In the genomic region with DNA sequence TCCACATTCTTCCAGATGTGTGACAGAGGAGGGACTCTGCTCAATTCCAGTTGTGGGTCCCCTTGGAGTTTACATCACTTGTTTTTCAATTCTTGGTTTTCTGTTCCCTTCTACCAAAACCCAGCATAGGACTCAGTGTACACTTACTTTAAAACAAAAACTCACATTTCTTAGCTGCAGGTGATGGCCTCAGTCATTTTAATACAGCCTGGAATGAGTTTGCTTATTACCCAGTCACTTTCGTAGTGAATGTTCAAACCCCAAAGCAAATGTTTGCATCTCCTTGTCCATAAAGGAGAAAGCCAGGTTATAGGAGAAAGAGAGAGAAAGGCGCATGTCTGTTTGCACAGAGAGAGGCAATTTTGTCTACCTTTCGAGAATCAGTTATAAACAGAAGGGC, we compare ENCODE assay signal across 1 cellular context.
TF ChIP-seq lines count a peak whose summit lies in the region.

No MANE protein-coding gene starts in this region.

TF ChIP-seq in GM12878, 131 proteins besides CTCF, POLR2A, EP300 and RAD21 (continues in another document):
- TF ChIP-seq, protein P1, sequence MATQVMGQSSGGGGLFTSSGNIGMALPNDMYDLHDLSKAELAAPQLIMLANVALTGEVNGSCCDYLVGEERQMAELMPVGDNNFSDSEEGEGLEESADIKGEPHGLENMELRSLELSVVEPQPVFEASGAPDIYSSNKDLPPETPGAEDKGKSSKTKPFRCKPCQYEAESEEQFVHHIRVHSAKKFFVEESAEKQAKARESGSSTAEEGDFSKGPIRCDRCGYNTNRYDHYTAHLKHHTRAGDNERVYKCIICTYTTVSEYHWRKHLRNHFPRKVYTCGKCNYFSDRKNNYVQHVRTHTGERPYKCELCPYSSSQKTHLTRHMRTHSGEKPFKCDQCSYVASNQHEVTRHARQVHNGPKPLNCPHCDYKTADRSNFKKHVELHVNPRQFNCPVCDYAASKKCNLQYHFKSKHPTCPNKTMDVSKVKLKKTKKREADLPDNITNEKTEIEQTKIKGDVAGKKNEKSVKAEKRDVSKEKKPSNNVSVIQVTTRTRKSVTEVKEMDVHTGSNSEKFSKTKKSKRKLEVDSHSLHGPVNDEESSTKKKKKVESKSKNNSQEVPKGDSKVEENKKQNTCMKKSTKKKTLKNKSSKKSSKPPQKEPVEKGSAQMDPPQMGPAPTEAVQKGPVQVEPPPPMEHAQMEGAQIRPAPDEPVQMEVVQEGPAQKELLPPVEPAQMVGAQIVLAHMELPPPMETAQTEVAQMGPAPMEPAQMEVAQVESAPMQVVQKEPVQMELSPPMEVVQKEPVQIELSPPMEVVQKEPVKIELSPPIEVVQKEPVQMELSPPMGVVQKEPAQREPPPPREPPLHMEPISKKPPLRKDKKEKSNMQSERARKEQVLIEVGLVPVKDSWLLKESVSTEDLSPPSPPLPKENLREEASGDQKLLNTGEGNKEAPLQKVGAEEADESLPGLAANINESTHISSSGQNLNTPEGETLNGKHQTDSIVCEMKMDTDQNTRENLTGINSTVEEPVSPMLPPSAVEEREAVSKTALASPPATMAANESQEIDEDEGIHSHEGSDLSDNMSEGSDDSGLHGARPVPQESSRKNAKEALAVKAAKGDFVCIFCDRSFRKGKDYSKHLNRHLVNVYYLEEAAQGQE (IDR thresholded peaks at IDR 0.05; ENCODE audit: low read depth, low read length), result no peak
- TF ChIP-seq, protein P2, sequence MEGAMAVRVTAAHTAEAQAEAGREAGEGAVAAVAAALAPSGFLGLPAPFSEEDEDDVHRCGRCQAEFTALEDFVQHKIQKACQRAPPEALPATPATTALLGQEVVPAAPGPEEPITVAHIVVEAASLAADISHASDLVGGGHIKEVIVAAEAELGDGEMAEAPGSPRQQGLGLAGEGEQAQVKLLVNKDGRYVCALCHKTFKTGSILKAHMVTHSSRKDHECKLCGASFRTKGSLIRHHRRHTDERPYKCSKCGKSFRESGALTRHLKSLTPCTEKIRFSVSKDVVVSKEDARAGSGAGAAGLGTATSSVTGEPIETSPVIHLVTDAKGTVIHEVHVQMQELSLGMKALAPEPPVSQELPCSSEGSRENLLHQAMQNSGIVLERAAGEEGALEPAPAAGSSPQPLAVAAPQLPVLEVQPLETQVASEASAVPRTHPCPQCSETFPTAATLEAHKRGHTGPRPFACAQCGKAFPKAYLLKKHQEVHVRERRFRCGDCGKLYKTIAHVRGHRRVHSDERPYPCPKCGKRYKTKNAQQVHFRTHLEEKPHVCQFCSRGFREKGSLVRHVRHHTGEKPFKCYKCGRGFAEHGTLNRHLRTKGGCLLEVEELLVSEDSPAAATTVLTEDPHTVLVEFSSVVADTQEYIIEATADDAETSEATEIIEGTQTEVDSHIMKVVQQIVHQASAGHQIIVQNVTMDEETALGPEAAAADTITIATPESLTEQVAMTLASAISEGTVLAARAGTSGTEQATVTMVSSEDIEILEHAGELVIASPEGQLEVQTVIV (IDR thresholded peaks at IDR 0.05; ENCODE audit: borderline replicate concordance, partially characterized antibody), result no peak
- no peak for TF ChIP-seq SMC3 (IDR thresholded peaks at IDR 0.05; ENCODE audit: borderline replicate concordance, low read length)
- TF ChIP-seq SPI1 (IDR thresholded peaks at IDR 0.05; ENCODE audit: borderline replicate concordance, insufficient read depth, low read depth, low read length), result no peak
- TF ChIP-seq WRNIP1 (IDR thresholded peaks at IDR 0.05; ENCODE audit: borderline replicate concordance, low read depth, low read length), result no peak
- TF ChIP-seq, protein P3, sequence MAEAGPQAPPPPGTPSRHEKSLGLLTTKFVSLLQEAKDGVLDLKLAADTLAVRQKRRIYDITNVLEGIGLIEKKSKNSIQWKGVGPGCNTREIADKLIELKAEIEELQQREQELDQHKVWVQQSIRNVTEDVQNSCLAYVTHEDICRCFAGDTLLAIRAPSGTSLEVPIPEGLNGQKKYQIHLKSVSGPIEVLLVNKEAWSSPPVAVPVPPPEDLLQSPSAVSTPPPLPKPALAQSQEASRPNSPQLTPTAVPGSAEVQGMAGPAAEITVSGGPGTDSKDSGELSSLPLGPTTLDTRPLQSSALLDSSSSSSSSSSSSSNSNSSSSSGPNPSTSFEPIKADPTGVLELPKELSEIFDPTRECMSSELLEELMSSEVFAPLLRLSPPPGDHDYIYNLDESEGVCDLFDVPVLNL (IDR thresholded peaks at IDR 0.05; ENCODE audit: low read depth, low read length), result no peak
- no peak for TF ChIP-seq MYB (IDR thresholded peaks at IDR 0.05; ENCODE audit: borderline replicate concordance, low read depth, low read length)
- TF ChIP-seq CREM (IDR thresholded peaks at IDR 0.05; ENCODE audit: low read depth), result peak; percentile 21; the same call in 1 of the 2 replicates
- no peak for TF ChIP-seq BCL11A (IDR thresholded peaks at IDR 0.05; ENCODE audit: low read depth, low read length)
- TF ChIP-seq, protein P4, sequence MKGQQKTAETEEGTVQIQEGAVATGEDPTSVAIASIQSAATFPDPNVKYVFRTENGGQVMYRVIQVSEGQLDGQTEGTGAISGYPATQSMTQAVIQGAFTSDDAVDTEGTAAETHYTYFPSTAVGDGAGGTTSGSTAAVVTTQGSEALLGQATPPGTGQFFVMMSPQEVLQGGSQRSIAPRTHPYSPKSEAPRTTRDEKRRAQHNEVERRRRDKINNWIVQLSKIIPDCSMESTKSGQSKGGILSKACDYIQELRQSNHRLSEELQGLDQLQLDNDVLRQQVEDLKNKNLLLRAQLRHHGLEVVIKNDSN (IDR thresholded peaks at IDR 0.05; ENCODE audit: borderline replicate concordance, extremely low read length, insufficient read depth, low read depth, low read length), result no peak
- TF ChIP-seq FOXM1 (IDR thresholded peaks at IDR 0.05; ENCODE audit: low read depth, low read length), result no peak; the same call in 1 of the 2 replicates
- TF ChIP-seq BMI1 (IDR thresholded peaks at IDR 0.05; ENCODE audit: borderline replicate concordance), result no peak
- TF ChIP-seq TBL1XR1 (IDR thresholded peaks at IDR 0.05; ENCODE audit: low read depth, low read length), result no peak
- TF ChIP-seq, protein P5, sequence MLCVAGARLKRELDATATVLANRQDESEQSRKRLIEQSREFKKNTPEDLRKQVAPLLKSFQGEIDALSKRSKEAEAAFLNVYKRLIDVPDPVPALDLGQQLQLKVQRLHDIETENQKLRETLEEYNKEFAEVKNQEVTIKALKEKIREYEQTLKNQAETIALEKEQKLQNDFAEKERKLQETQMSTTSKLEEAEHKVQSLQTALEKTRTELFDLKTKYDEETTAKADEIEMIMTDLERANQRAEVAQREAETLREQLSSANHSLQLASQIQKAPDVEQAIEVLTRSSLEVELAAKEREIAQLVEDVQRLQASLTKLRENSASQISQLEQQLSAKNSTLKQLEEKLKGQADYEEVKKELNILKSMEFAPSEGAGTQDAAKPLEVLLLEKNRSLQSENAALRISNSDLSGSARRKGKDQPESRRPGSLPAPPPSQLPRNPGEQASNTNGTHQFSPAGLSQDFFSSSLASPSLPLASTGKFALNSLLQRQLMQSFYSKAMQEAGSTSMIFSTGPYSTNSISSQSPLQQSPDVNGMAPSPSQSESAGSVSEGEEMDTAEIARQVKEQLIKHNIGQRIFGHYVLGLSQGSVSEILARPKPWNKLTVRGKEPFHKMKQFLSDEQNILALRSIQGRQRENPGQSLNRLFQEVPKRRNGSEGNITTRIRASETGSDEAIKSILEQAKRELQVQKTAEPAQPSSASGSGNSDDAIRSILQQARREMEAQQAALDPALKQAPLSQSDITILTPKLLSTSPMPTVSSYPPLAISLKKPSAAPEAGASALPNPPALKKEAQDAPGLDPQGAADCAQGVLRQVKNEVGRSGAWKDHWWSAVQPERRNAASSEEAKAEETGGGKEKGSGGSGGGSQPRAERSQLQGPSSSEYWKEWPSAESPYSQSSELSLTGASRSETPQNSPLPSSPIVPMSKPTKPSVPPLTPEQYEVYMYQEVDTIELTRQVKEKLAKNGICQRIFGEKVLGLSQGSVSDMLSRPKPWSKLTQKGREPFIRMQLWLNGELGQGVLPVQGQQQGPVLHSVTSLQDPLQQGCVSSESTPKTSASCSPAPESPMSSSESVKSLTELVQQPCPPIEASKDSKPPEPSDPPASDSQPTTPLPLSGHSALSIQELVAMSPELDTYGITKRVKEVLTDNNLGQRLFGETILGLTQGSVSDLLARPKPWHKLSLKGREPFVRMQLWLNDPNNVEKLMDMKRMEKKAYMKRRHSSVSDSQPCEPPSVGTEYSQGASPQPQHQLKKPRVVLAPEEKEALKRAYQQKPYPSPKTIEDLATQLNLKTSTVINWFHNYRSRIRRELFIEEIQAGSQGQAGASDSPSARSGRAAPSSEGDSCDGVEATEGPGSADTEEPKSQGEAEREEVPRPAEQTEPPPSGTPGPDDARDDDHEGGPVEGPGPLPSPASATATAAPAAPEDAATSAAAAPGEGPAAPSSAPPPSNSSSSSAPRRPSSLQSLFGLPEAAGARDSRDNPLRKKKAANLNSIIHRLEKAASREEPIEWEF (IDR thresholded peaks at IDR 0.05; ENCODE audit: insufficient replicate concordance, low read depth, low read length), result no peak
- TF ChIP-seq SMAD5 (IDR thresholded peaks at IDR 0.05; ENCODE audit: low read depth), result no peak
- TF ChIP-seq, protein P6, sequence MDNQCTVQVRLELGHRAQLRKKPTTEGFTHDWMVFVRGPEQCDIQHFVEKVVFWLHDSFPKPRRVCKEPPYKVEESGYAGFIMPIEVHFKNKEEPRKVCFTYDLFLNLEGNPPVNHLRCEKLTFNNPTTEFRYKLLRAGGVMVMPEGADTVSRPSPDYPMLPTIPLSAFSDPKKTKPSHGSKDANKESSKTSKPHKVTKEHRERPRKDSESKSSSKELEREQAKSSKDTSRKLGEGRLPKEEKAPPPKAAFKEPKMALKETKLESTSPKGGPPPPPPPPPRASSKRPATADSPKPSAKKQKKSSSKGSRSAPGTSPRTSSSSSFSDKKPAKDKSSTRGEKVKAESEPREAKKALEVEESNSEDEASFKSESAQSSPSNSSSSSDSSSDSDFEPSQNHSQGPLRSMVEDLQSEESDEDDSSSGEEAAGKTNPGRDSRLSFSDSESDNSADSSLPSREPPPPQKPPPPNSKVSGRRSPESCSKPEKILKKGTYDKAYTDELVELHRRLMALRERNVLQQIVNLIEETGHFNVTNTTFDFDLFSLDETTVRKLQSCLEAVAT (IDR thresholded peaks at IDR 0.05), result no peak
- TF ChIP-seq, protein P7, sequence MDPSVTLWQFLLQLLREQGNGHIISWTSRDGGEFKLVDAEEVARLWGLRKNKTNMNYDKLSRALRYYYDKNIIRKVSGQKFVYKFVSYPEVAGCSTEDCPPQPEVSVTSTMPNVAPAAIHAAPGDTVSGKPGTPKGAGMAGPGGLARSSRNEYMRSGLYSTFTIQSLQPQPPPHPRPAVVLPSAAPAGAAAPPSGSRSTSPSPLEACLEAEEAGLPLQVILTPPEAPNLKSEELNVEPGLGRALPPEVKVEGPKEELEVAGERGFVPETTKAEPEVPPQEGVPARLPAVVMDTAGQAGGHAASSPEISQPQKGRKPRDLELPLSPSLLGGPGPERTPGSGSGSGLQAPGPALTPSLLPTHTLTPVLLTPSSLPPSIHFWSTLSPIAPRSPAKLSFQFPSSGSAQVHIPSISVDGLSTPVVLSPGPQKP (IDR thresholded peaks at IDR 0.05; ENCODE audit: low read depth, low read length), result no peak
- TF ChIP-seq CHD2 (IDR thresholded peaks at IDR 0.05; ENCODE audit: borderline replicate concordance, low read depth, low read length), result no peak
- TF ChIP-seq SUZ12 (IDR thresholded peaks at IDR 0.05; ENCODE audit: unreplicated experiment), result no peak
- TF ChIP-seq TCF3 (IDR thresholded peaks at IDR 0.05; ENCODE audit: borderline replicate concordance, insufficient read depth, low read depth, low read length), result no peak
- TF ChIP-seq SMAD1 (IDR thresholded peaks at IDR 0.05; ENCODE audit: low read depth, partially characterized antibody), result no peak
- TF ChIP-seq RUNX3 (IDR thresholded peaks at IDR 0.05; ENCODE audit: low read length), result peak; percentile 62
- TF ChIP-seq, protein P8, sequence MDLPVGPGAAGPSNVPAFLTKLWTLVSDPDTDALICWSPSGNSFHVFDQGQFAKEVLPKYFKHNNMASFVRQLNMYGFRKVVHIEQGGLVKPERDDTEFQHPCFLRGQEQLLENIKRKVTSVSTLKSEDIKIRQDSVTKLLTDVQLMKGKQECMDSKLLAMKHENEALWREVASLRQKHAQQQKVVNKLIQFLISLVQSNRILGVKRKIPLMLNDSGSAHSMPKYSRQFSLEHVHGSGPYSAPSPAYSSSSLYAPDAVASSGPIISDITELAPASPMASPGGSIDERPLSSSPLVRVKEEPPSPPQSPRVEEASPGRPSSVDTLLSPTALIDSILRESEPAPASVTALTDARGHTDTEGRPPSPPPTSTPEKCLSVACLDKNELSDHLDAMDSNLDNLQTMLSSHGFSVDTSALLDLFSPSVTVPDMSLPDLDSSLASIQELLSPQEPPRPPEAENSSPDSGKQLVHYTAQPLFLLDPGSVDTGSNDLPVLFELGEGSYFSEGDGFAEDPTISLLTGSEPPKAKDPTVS (IDR thresholded peaks at IDR 0.05; ENCODE audit: low read depth, low read length), result no peak
- TF ChIP-seq SIX5 (IDR thresholded peaks at IDR 0.05; ENCODE audit: low read depth, low read length, severe bottlenecking), result no peak
- TF ChIP-seq GATAD2B (conservative IDR thresholded peaks at IDR 0.05; ENCODE audit: low read depth), result no peak
- TF ChIP-seq ZBED1 (IDR thresholded peaks at IDR 0.05; ENCODE audit: borderline replicate concordance), result no peak
- TF ChIP-seq CHD1 (IDR thresholded peaks at IDR 0.05; ENCODE audit: low read depth, low read length), result no peak
- TF ChIP-seq JUNB (IDR thresholded peaks at IDR 0.05), result peak; percentile 92
- TF ChIP-seq, protein P9, sequence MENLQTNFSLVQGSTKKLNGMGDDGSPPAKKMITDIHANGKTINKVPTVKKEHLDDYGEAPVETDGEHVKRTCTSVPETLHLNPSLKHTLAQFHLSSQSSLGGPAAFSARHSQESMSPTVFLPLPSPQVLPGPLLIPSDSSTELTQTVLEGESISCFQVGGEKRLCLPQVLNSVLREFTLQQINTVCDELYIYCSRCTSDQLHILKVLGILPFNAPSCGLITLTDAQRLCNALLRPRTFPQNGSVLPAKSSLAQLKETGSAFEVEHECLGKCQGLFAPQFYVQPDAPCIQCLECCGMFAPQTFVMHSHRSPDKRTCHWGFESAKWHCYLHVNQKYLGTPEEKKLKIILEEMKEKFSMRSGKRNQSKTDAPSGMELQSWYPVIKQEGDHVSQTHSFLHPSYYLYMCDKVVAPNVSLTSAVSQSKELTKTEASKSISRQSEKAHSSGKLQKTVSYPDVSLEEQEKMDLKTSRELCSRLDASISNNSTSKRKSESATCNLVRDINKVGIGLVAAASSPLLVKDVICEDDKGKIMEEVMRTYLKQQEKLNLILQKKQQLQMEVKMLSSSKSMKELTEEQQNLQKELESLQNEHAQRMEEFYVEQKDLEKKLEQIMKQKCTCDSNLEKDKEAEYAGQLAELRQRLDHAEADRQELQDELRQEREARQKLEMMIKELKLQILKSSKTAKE (IDR thresholded peaks at IDR 0.05; ENCODE audit: low read depth, poor library complexity, severe bottlenecking), result no peak
- no peak for TF ChIP-seq HDGF (IDR thresholded peaks at IDR 0.05)
- peak; percentile 65; the same call in 1 of the 2 replicates for TF ChIP-seq NFIC (IDR thresholded peaks at IDR 0.05; ENCODE audit: low read depth, low read length)
- no peak for TF ChIP-seq SP1 (IDR thresholded peaks at IDR 0.05; ENCODE audit: low read depth, low read length)
- TF ChIP-seq, protein P10, sequence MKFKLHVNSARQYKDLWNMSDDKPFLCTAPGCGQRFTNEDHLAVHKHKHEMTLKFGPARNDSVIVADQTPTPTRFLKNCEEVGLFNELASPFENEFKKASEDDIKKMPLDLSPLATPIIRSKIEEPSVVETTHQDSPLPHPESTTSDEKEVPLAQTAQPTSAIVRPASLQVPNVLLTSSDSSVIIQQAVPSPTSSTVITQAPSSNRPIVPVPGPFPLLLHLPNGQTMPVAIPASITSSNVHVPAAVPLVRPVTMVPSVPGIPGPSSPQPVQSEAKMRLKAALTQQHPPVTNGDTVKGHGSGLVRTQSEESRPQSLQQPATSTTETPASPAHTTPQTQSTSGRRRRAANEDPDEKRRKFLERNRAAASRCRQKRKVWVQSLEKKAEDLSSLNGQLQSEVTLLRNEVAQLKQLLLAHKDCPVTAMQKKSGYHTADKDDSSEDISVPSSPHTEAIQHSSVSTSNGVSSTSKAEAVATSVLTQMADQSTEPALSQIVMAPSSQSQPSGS (IDR thresholded peaks at IDR 0.05; ENCODE audit: low read length), result no peak
- no peak for TF ChIP-seq NFYA (IDR thresholded peaks at IDR 0.05; ENCODE audit: borderline replicate concordance, low read depth, low read length)
- TF ChIP-seq YBX1 (IDR thresholded peaks at IDR 0.05), result no peak
